Comparison of ENCODE assay signal across 1 cellular context in genomic region chr6:85192186-85192585, GRCh38.
TF ChIP-seq lines count a peak whose summit lies in the region.

No MANE protein-coding gene starts in this region.

TF ChIP-seq in IMR-90, 13 proteins besides CTCF, POLR2A, EP300 and RAD21:
- TF ChIP-seq ELK1 (IDR thresholded peaks at IDR 0.05; ENCODE audit: borderline replicate concordance, low read depth, low read length), result no peak
- no peak for TF ChIP-seq CHD1 (IDR thresholded peaks at IDR 0.05; ENCODE audit: low read depth, low read length)
- no peak for TF ChIP-seq BHLHE40 (IDR thresholded peaks at IDR 0.05; ENCODE audit: low read depth, low read length)
- TF ChIP-seq CEBPB (IDR thresholded peaks at IDR 0.05; ENCODE audit: low read depth, low read length), result no peak
- no peak for TF ChIP-seq FOS (IDR thresholded peaks at IDR 0.05; ENCODE audit: low read depth, low read length)
- TF ChIP-seq SMC3 (IDR thresholded peaks at IDR 0.05; ENCODE audit: low read depth, low read length), result no peak
- no peak for TF ChIP-seq RCOR1 (IDR thresholded peaks at IDR 0.05; ENCODE audit: insufficient replicate concordance, low read length)
- no peak for TF ChIP-seq NFE2L2 (IDR thresholded peaks at IDR 0.05; ENCODE audit: low read depth, low read length)
- no peak for TF ChIP-seq MAFK (IDR thresholded peaks at IDR 0.05; ENCODE audit: low read depth, low read length)
- TF ChIP-seq MAZ (IDR thresholded peaks at IDR 0.05; ENCODE audit: borderline replicate concordance, low read depth, low read length), result no peak
- no peak for TF ChIP-seq USF2 (IDR thresholded peaks at IDR 0.05; ENCODE audit: low read depth, low read length)
- TF ChIP-seq MXI1 (IDR thresholded peaks at IDR 0.05; ENCODE audit: borderline replicate concordance, low read depth, low read length), result no peak
